ENCODE assay signal across 11 cellular contexts in the genomic region with DNA sequence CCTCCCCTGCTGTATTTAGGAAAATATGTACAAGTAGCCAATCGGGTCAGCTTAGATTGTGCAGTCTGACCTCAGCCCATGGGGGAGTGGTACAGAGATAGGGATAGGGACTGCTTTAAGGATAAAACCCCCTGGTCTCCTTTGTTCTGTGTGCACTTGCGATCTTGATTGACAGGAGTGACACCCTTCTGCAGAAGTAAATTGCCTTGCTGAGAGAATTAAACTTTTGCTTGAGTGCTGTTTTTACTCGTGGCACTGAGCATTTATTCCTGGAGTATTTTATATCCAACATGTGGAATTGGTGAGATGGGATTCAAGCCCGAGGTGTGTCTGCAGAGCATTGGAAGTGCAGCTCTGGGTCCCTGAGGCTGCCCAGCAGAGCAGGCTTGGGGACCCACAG.
"Had no signal": no experiment of that assay in that cellular context is flagged by ENCODE, and none has a peak within 500 bp of the region (broad histone marks: within the 10 kb centered on the region; RNA-seq: fewer than 3 reads in every experiment).

No MANE protein-coding gene starts in this region.

- H3K4me2 ChIP-seq: KMS-11 had no signal

- H3K27ac ChIP-seq: GM23248, KMS-11 had no signal

- ATAC-seq: HCT116 had no signal

- H3K4me1 ChIP-seq: HAP-1 had no signal

- H3K36me3 ChIP-seq: HAP-1 had no signal

- FAIRE-seq: HTR-8/SVneo had no signal

- H3K4me3 ChIP-seq: GM23248, HAP-1 had no signal

- DNase-seq: GM23248, GOT3, H7, HFFc6, IMR-90, Karpas-422, KBM-7 had no signal

- H3K27ac Mint-ChIP-seq: HFFc6 had no signal

- H3K4me3 Mint-ChIP-seq: HFFc6 had no signal

- H2AFZ ChIP-seq: GM23248 had no signal

- H3K9ac ChIP-seq: GM23248, KMS-11 had no signal
